11 cellular contexts compared by ENCODE assay signal in the genomic region with DNA sequence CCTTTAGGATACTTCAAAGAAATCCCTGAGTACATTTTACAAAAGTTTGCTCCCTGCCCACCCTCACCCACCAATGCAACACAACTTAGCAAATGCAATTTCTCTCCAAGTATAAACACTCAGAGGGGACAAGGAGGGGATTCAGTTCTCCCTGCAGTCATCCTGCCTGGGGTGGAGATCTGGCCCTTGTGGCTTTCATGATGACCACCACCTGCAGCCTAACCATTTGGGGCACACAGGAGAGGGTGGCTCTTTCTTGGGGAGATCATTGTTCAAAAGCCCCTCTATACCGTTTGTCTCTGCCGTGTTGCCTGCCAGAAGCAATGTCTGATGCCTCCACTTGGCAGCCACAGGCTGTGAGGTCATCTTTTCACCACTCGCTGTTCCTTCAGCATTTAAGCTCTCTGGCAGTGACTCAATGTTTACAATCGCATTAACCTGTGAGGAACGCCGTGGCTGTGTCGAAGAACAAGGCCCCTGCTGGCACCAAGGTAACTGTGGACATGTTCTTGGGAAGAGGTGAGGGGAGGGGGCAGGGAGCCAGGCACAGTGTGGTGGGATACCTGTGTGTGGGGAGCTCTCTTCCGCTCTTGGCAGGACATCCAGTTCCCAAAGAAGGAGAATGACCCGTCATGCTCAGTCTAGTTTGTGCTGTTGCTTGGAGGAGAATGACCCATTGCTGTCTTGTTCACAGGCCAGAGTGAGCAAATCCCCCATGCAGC.
A peak's percentile ranks its signal among the peaks of the same experiment; 100 is the strongest.
DNase-seq lines count a peak whose midpoint lies in the region; ATAC-seq and TF ChIP-seq lines count a peak whose summit lies in the region.
"Had no signal": no experiment of that assay in that cellular context is flagged by ENCODE, and none has a peak within 500 bp of the region (broad histone marks: within the 10 kb centered on the region; RNA-seq: fewer than 3 reads in every experiment).

No MANE protein-coding gene starts in this region.

- 36 to 69% (median 48%) methylated on average over 9 of the region's 9 CpGs for WGBS in psoas muscle, 3 donors

- H3K36me3 ChIP-seq in psoas muscle (ENCODE audit: insufficient read depth in 1 of 2, low read depth in 1 of 2): no peaks in the 10 kb centered on the region

- TF ChIP-seq CTCF in psoas muscle (IDR thresholded peaks at IDR 0.05): no peak

- intact Hi-C loops in psoas muscle (cut with DNase I): no loop called here

- no peaks in the 10 kb centered on the region for H3K27me3 ChIP-seq in psoas muscle (ENCODE audit: insufficient read depth in 3 of 3, low read length in 2 of 3)

- peak; percentile 38 for DNase-seq in GM04504 (ENCODE audit: low read depth)
- peak; percentile 79 for DNase-seq in NCI-H460 (ENCODE audit: extremely low read depth, low read depth)
- DNase-seq in dedifferentiated amniotic fluid mesenchymal stem cell (ENCODE audit: extremely low spot score): peak; percentile 49
- DNase-seq in psoas muscle: peak in 1 of 2 donors; percentile 39
- DNase-seq in stimulated activated CD4-positive, alpha-beta T cell treated with anti-CD3 and anti-CD28 coated beads, Interleukin-2, amount 100 ng/mL, for 48 hours: no peak
- DNase-seq: posterior cingulate gyrus; stimulated activated naive CD8-positive, alpha-beta T cell treated with anti-CD3 and anti-CD28 coated beads, Interleukin-15, amount 100 ng/mL, for 72 hours had no signal

- ATAC-seq in psoas muscle (peak in 3 of 4 donors; percentile 70 to 95 (median 90)), GM19023 (IDR thresholded peaks at IDR 0.05; ENCODE audit: unreplicated experiment) (no peak), GM21619 (IDR thresholded peaks at IDR 0.05; ENCODE audit: unreplicated experiment) (no peak), HG02759 (IDR thresholded peaks at IDR 0.05; ENCODE audit: unreplicated experiment) (no peak)
- ATAC-seq: GM23338; stimulated activated naive CD8-positive, alpha-beta T cell treated with anti-CD3 and anti-CD28 coated beads, Interleukin-15, amount 100 ng/mL, for 72 hours had no signal

- H3K4me3 ChIP-seq in psoas muscle: no peak overlapping the region
- H3K4me3 ChIP-seq: GM23338 had no signal

- no peaks in the 10 kb centered on the region for H3K9me3 ChIP-seq in psoas muscle

- H3K4me1 ChIP-seq in psoas muscle: no peaks in the 10 kb centered on the region

- H3K27ac ChIP-seq in psoas muscle: peak overlapping the region; percentile 38

Comparison
In these comparisons a context has a peak if more than half of its experiments do, and no peak if none do; other contexts are left out.
1. DNase-seq: peak in GM04504 (single experiment), NCI-H460 (single experiment) and dedifferentiated amniotic fluid mesenchymal stem cell (single experiment); none in stimulated activated CD4-positive, alpha-beta T cell treated with anti-CD3 and anti-CD28 coated beads, Interleukin-2, amount 100 ng/mL, for 48 hours (0 of 2).
2. ATAC-seq: peak in psoas muscle (3 of 4); none in GM19023 (single experiment), GM21619 (single experiment) and HG02759 (single experiment).